ENCODE assay signal across 24 cellular contexts in genomic region chr21:29578306-29578705, GRCh38.
DNase-seq lines count a peak whose midpoint lies in the region; ATAC-seq, FAIRE-seq and TF ChIP-seq lines count a peak whose summit lies in the region.
"Had no signal": no experiment of that assay in that cellular context is flagged by ENCODE, and none has a peak within 500 bp of the region (broad histone marks: within the 10 kb centered on the region; RNA-seq: fewer than 3 reads in every experiment).

No MANE protein-coding gene starts in this region.

- CTCF ChIA-PET in A673 (lab: Charles Lee), result no interaction called here

- DNase-seq in A673 (ENCODE audit: low spot score), result peak; percentile 69
- no peak for DNase-seq in D721Med (ENCODE audit: insufficient read length, low spot score)
- peak; percentile 97 for DNase-seq in NCI-H82 (lab: John Stamatoyannopoulos, UW)
- DNase-seq in retinal pigment epithelial cell (ENCODE audit: low read depth), result peak; percentile 46
- DNase-seq in HT-29 (ENCODE audit: low spot score), result no peak
- DNase-seq in left cardiac atrium, result no peak
- DNase-seq in activated CD8-positive, alpha-beta memory T cell treated with anti-CD3 and anti-CD28 coated beads for 24 hours, result no peak
- DNase-seq in NCI-H1417 treated with DMSO at 0.1 percent for 48 hours (lab: John Stamatoyannopoulos, UW), result no peak
- DNase-seq: 8988T; C1 segment of cervical spinal cord; Calu3; CD4-positive, alpha-beta memory T cell; COR-L47; DMS 273 treated with DMSO at 0.1 percent for 48 hours; DMS79; EL; GDM1; GM23248; H7; HCEC 1CT had no signal

- intact Hi-C loops in A673 (cut with micrococcal nuclease; ENCODE audit: unreplicated experiment), result no loop called here
- intact Hi-C loops in left cardiac atrium (cut with DNase I), result no loop called here

- ATAC-seq in left cardiac atrium, result no peak
- ATAC-seq: A549, GM12878 had no signal

- POLR2A ChIA-PET in A673 (lab: Charles Lee; ENCODE audit: low non-redundant PET), result no interaction called here

- no peak overlapping the region for H3K27ac ChIP-seq in A673 (ENCODE audit: low read depth, low read length, poor library complexity, severe bottlenecking)
- H3K27ac ChIP-seq: A549, GM23248 had no signal

- no TSS peak for BruUV-seq in A673 (replicated peaks; lab: Mats Ljungman, UMichigan)

- no peak for TF ChIP-seq CTCF in A673 (conservative IDR thresholded peaks at IDR 0.05; ENCODE audit: low read depth, low read length)
- no peak for TF ChIP-seq CTCF in D721Med (IDR thresholded peaks at IDR 0.05; ENCODE audit: insufficient read depth, missing control alignments)
- TF ChIP-seq CTCF in retinal pigment epithelial cell (conservative IDR thresholded peaks at IDR 0.05; ENCODE audit: low read depth, low read length), result no peak

- H3K27me3 ChIP-seq in A673 (replicated peaks; ENCODE audit: insufficient read depth, low read depth, low read length, poor library complexity), result no peaks in the 10 kb centered on the region

- H3K4me3 ChIP-seq in A673 (ENCODE audit: low read depth, low read length, poor library complexity, severe bottlenecking), result no peak overlapping the region
- H3K4me3 ChIP-seq in retinal pigment epithelial cell (ENCODE audit: low read length), result no peak overlapping the region
- H3K4me3 ChIP-seq: A549, GM12878, GM23248 had no signal

- H3K36me3 ChIP-seq in A673 (ENCODE audit: insufficient read depth, low read length, poor library complexity, severe bottlenecking), result no peaks in the 10 kb centered on the region

- peaks cover 18% of the 10 kb centered on the region for H3K4me1 ChIP-seq in A673 (ENCODE audit: insufficient read depth, low read length, poor library complexity, severe bottlenecking)
- H3K4me1 ChIP-seq: A549 had no signal

- peak; percentile 98 for FAIRE-seq in D721Med (lab: Jason Lieb, UNC)
- FAIRE-seq: A549, GM12878, GM19239, H1 had no signal

- no peaks in the 10 kb centered on the region for H3K9me3 ChIP-seq in A673 (ENCODE audit: low read depth, low read length, poor library complexity, severe bottlenecking)
- H3K9me3 ChIP-seq: A549 had no signal

Comparison
In these comparisons a context has a peak if more than half of its experiments do, and no peak if none do; other contexts are left out.
1. DNase-seq: peak in A673 (single experiment), NCI-H82 (single experiment) and retinal pigment epithelial cell (single experiment); none in D721Med (single experiment), HT-29 (single experiment), left cardiac atrium (single experiment), activated CD8-positive, alpha-beta memory T cell treated with anti-CD3 and anti-CD28 coated beads for 24 hours (single experiment) and NCI-H1417 treated with DMSO at 0.1 percent for 48 hours (single experiment).